Comparison of ENCODE assay signal across 34 cellular contexts in the genomic region with DNA sequence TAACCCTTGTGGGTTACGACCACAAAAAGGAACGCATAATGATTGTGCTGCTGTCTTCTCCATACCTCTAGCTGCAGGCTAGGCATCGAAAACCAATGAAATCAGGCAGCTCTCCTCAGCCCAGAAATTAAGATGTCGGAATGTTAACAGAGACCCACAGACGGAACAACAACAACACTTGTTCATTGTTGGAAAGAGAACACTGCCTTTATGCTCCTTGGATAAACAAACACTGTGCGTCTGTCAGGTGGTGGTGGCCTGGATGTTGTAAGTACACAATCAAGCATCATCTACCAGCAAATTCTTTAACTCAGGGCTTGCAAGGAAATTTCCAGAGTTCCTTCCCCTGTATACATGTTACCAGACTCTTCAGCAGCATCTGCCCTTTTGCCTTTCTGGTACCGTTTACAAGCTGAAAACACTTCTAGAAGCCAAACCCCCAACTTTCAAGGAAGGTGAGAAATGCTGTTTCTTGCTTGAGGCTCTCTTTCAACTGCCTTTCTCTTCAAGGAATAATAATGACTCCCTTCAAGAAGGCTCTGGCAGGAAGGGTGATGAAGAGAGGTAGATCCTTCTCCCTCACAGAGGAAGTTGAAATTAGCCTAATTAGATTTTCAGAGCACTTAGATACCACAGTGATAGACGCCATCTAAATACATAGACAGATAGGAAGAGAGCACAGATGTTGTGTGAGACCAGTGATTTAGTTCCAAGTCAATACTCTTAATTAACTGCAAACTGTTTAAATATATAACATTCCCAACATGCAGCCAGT.
DNase-seq lines count a peak whose midpoint lies in the region; ATAC-seq, FAIRE-seq and TF ChIP-seq lines count a peak whose summit lies in the region.
"Had no signal": no experiment of that assay in that cellular context is flagged by ENCODE, and none has a peak within 500 bp of the region (broad histone marks: within the 10 kb centered on the region; RNA-seq: fewer than 3 reads in every experiment).

No MANE protein-coding gene starts in this region.

- H3K27ac ChIP-seq in HUES48 (ENCODE audit: low read depth, low read length) (peak overlapping the region; percentile 23), neuronal stem cell (replicated peaks; ENCODE audit: low read length) (no peak overlapping the region)
- no peak overlapping the region for H3K27ac ChIP-seq in naive thymus-derived CD4-positive, alpha-beta T cell (ENCODE audit: low read depth, low read length)
- H3K27ac ChIP-seq: colonic mucosa, KMS-11, right lobe of liver, spleen, tibial artery had no signal

- TF ChIP-seq CTCF in WTC11 (IDR thresholded peaks at IDR 0.05): no peak

- H3K4me3 Mint-ChIP-seq in WTC11: no peak overlapping the region
- no peak overlapping the region for H3K4me3 Mint-ChIP-seq in naive thymus-derived CD4-positive, alpha-beta T cell
- H3K4me3 Mint-ChIP-seq: activated naive CD8-positive, alpha-beta T cell treated with anti-CD3 and anti-CD28 coated beads for 36 hours; activated T-cell treated with anti-CD3 and anti-CD28 coated beads, Interleukin-2, amount 50 U/mL, for 24 hours; CD8-positive, alpha-beta T cell; H9; stimulated activated naive CD8-positive, alpha-beta T cell treated with anti-CD3 and anti-CD28 coated beads, Interleukin-15, Interleukin-2, amounts not matched to agents 100 ng/mL and 50 ng/mL, for 24 hours; T-helper 1 cell treated with Interleukin-12 subunit alpha and Interleukin-12 subunit beta and Interleukin-4 antibody, amounts not matched to agents 30 μg/mL and 1 μg/mL, for 36 hours had no signal

- WGBS in neuronal stem cell (ENCODE audit: extremely low coverage in 2 of 2, insufficient read length in 2 of 2, insufficient replicate concordance in 1 of 2), 2 donors: no CpG with 5 or more reads among the region's 8 CpGs

- 0 out of 2 replicates have a peak overlapping the region, but pooled peaks have one; percentile 3 for H3K27ac Mint-ChIP-seq in WTC11
- no peak overlapping the region for H3K27ac Mint-ChIP-seq in naive thymus-derived CD4-positive, alpha-beta T cell
- H3K27ac Mint-ChIP-seq: activated naive CD8-positive, alpha-beta T cell treated with anti-CD3 and anti-CD28 coated beads for 36 hours; activated T-cell treated with anti-CD3 and anti-CD28 coated beads, Interleukin-2, amount 50 U/mL, for 24 hours; CD8-positive, alpha-beta T cell; H9; stimulated activated naive CD8-positive, alpha-beta T cell treated with anti-CD3 and anti-CD28 coated beads, Interleukin-15, Interleukin-2, amounts not matched to agents 100 ng/mL and 50 ng/mL, for 24 hours; T-helper 1 cell treated with Interleukin-12 subunit alpha and Interleukin-12 subunit beta and Interleukin-4 antibody, amounts not matched to agents 30 μg/mL and 1 μg/mL, for 36 hours had no signal

- H3K9me3 ChIP-seq in HUES48 (ENCODE audit: control insufficient read depth, insufficient read depth, low read length) (no peaks in the 10 kb centered on the region), neuronal stem cell (replicated peaks in 1 of 2; ENCODE audit: control insufficient read depth in 2 of 2, insufficient read depth in 1 of 2, low read depth in 1 of 2, low read length in 2 of 2) (peaks cover 0 to 6% of the 10 kb centered on the region in 2 donors)
- no peaks in the 10 kb centered on the region for H3K9me3 ChIP-seq in naive thymus-derived CD4-positive, alpha-beta T cell (ENCODE audit: control insufficient read depth in 2 of 3, low read length in 3 of 3)
- H3K9me3 ChIP-seq: BE2C, colonic mucosa, MG63, right lobe of liver, SK-N-SH, tibial artery had no signal

- no peak overlapping the region for H2AK5ac ChIP-seq in neuronal stem cell (ENCODE audit: low read depth, low read length)

- H2BK15ac ChIP-seq in neuronal stem cell (ENCODE audit: low read length): no peak overlapping the region

- H3K4ac ChIP-seq in neuronal stem cell (ENCODE audit: low read length): no peak overlapping the region

- H3K9me3 Mint-ChIP-seq in WTC11: no peaks in the 10 kb centered on the region
- H3K9me3 Mint-ChIP-seq in naive thymus-derived CD4-positive, alpha-beta T cell: peaks cover 0 to 16% (median 2%) of the 10 kb centered on the region in 11 donors
- H3K9me3 Mint-ChIP-seq: T-helper 1 cell treated with Interleukin-12 subunit alpha and Interleukin-12 subunit beta and Interleukin-4 antibody, amounts not matched to agents 30 μg/mL and 1 μg/mL, for 36 hours had no signal

- H3K4me3 ChIP-seq in HUES48 (ENCODE audit: low read depth, low read length) (no peak overlapping the region), neuronal stem cell (ENCODE audit: low read length in 2 of 2) (no peak overlapping the region)
- H3K4me3 ChIP-seq in naive thymus-derived CD4-positive, alpha-beta T cell (ENCODE audit: low read length): no peak overlapping the region
- H3K4me3 ChIP-seq: colonic mucosa, lung, MG63, right lobe of liver, spleen, tibial artery had no signal

- CTCF ChIA-PET in WTC11 (lab: Charles Lee): interaction anchor here (0.7 kb wide), 1 partner anchor 15 kb away, joined by 4 read pairs; no protein-coding TSS in a partner anchor
- CTCF ChIA-PET in naive thymus-derived CD4-positive, alpha-beta T cell (lab: Charles Lee): no interaction called here

- H3K23ac ChIP-seq in neuronal stem cell (ENCODE audit: low read depth, low read length, poor library complexity): no peak overlapping the region

- H3K27me3 Mint-ChIP-seq in WTC11 (ENCODE audit: low read depth): no peaks in the 10 kb centered on the region
- peaks cover 0 to 12% (median 7%) of the 10 kb centered on the region in 5 donors for H3K27me3 Mint-ChIP-seq in naive thymus-derived CD4-positive, alpha-beta T cell
- H3K27me3 Mint-ChIP-seq: activated T-cell treated with anti-CD3 and anti-CD28 coated beads, Interleukin-2, amount 50 U/mL, for 24 hours; stimulated activated naive CD8-positive, alpha-beta T cell treated with anti-CD3 and anti-CD28 coated beads, Interleukin-15, Interleukin-2, amounts not matched to agents 100 ng/mL and 50 ng/mL, for 24 hours had no signal

- FAIRE-seq in GM19239 (lab: Jason Lieb, UNC): no peak

- H4K8ac ChIP-seq in neuronal stem cell (ENCODE audit: low read depth, low read length): no peak overlapping the region

- no peak for ATAC-seq in WTC11
- no peak for ATAC-seq in naive thymus-derived CD4-positive, alpha-beta T cell
- ATAC-seq: CD8-positive, alpha-beta T cell; right lobe of liver had no signal

- H3K4me1 Mint-ChIP-seq in WTC11: peaks cover 5% of the 10 kb centered on the region; the same call in 1 of the 2 replicates
- no peaks in the 10 kb centered on the region for H3K4me1 Mint-ChIP-seq in naive thymus-derived CD4-positive, alpha-beta T cell
- H3K4me1 Mint-ChIP-seq: activated naive CD8-positive, alpha-beta T cell treated with anti-CD3 and anti-CD28 coated beads for 36 hours; H9 had no signal

- H3K9ac ChIP-seq in HUES48 (ENCODE audit: low read depth, low read length): no peak overlapping the region
- no peak overlapping the region for H3K9ac ChIP-seq in neuronal stem cell (ENCODE audit: low read depth, low read length, poor library complexity)
- H3K9ac ChIP-seq: KMS-11, SK-N-SH had no signal

- peak overlapping the region; percentile 33 for H2AFZ ChIP-seq in neuronal stem cell (ENCODE audit: low read length)

- no peak overlapping the region for H3K14ac ChIP-seq in neuronal stem cell (ENCODE audit: low read length)

- no peaks in the 10 kb centered on the region for H3K36me3 Mint-ChIP-seq in WTC11
- H3K36me3 Mint-ChIP-seq in naive thymus-derived CD4-positive, alpha-beta T cell: no peaks in the 10 kb centered on the region
- H3K36me3 Mint-ChIP-seq: activated naive CD8-positive, alpha-beta T cell treated with anti-CD3 and anti-CD28 coated beads for 36 hours; CD8-positive, alpha-beta T cell had no signal

- H4K91ac ChIP-seq in neuronal stem cell (ENCODE audit: low read depth, low read length, poor library complexity): no peak overlapping the region

- POLR2A ChIA-PET in WTC11 (lab: Charles Lee): no interaction called here
- POLR2A ChIA-PET in naive thymus-derived CD4-positive, alpha-beta T cell (lab: Charles Lee): interaction anchor here (0.6 kb wide), 1 partner anchor 1629 kb away, joined by 3 read pairs; no protein-coding TSS in a partner anchor

- H3K4me1 ChIP-seq in HUES48 (ENCODE audit: control insufficient read depth, insufficient read depth, low read length) (no peaks in the 10 kb centered on the region), neuronal stem cell (ENCODE audit: control insufficient read depth in 2 of 2, insufficient read depth in 1 of 2, low read depth in 1 of 2, low read length in 2 of 2) (peaks cover 7 to 8% of the 10 kb centered on the region in 2 donors)
- H3K4me1 ChIP-seq in naive thymus-derived CD4-positive, alpha-beta T cell (ENCODE audit: control insufficient read depth in 2 of 2, insufficient read depth in 2 of 2, low read length in 2 of 2): no peaks in the 10 kb centered on the region
- H3K4me1 ChIP-seq: BE2C, colonic mucosa, right lobe of liver, spleen, tibial artery had no signal

- DNase-seq in WTC11 (ENCODE audit: low spot score): no peak
- peak; percentile 67 for DNase-seq in globus pallidus (ENCODE audit: low spot score)
- no peak for DNase-seq in neuronal stem cell (ENCODE audit: low spot score)
- no peak for DNase-seq in NCI-H446 (lab: John Stamatoyannopoulos, UW)
- DNase-seq in NCI-H345 (lab: John Stamatoyannopoulos, UW): no peak
- DNase-seq in GM19239 (ENCODE audit: insufficient read length, low spot score): no peak
- no peak for DNase-seq in naive thymus-derived CD4-positive, alpha-beta T cell
- DNase-seq: ACHN; activated gamma-delta T cell; activated naive CD8-positive, alpha-beta T cell treated with anti-CD3 and anti-CD28 coated beads for 36 hours; activated T-cell treated with anti-CD3 and anti-CD28 coated beads, Interleukin-2, amount 50 U/mL, for 24 hours; aorta; BE2C; CD8-positive, alpha-beta T cell; colonic mucosa; effector memory CD4-positive, alpha-beta T cell; erythroblast; foreskin fibroblast; H9; MG63; NCI-H1105 treated with DMSO at 0.1 percent for 48 hours; NCI-H2029; NCI-H748 treated with DMSO at 0.1 percent for 48 hours; posterior cingulate gyrus; right lobe of liver; SK-N-SH; spleen; stimulated activated CD4-positive, alpha-beta T cell treated with anti-CD3 and anti-CD28 coated beads, Interleukin-2, amount 100 ng/mL, for 24 hours; tibial artery had no signal

- no peaks in the 10 kb centered on the region for H3K36me3 ChIP-seq in HUES48 (ENCODE audit: control insufficient read depth, insufficient read depth, low read length)
- H3K36me3 ChIP-seq in neuronal stem cell (replicated peaks in 1 of 2; ENCODE audit: control insufficient read depth in 2 of 2, insufficient read depth in 2 of 2, low read length in 2 of 2): no peaks in the 10 kb centered on the region
- no peaks in the 10 kb centered on the region for H3K36me3 ChIP-seq in naive thymus-derived CD4-positive, alpha-beta T cell (ENCODE audit: control insufficient read depth in 2 of 3, insufficient read depth in 3 of 3, low read length in 3 of 3)
- H3K36me3 ChIP-seq: BE2C, colonic mucosa, MG63, right lobe of liver, spleen, tibial artery had no signal

- H2BK12ac ChIP-seq in neuronal stem cell (ENCODE audit: low read length): no peak overlapping the region

- no peak overlapping the region for H2BK120ac ChIP-seq in neuronal stem cell (ENCODE audit: low read depth, low read length)

- no peak overlapping the region for H2BK5ac ChIP-seq in neuronal stem cell (ENCODE audit: low read length)

- no peaks in the 10 kb centered on the region for H3K79me1 ChIP-seq in neuronal stem cell (ENCODE audit: low read depth, low read length)

- no peak overlapping the region for H3K18ac ChIP-seq in neuronal stem cell (ENCODE audit: low read length)

- intact Hi-C loops in naive thymus-derived CD4-positive, alpha-beta T cell (cut with micrococcal nuclease): no loop called here

- H3K27me3 ChIP-seq in HUES48 (ENCODE audit: control insufficient read depth, insufficient read depth, low read length) (no peaks in the 10 kb centered on the region), neuronal stem cell (ENCODE audit: control insufficient read depth in 3 of 3, insufficient read depth in 3 of 3, low read depth in 1 of 3, low read length in 3 of 3) (no peaks in the 10 kb centered on the region)
- H3K27me3 ChIP-seq in naive thymus-derived CD4-positive, alpha-beta T cell (ENCODE audit: control insufficient read depth in 2 of 2, insufficient read depth in 2 of 2, low read length in 2 of 2): no peaks in the 10 kb centered on the region
- H3K27me3 ChIP-seq: BE2C, colonic mucosa, MG63, right lobe of liver, spleen had no signal

- no peak overlapping the region for H3K4me2 ChIP-seq in neuronal stem cell (ENCODE audit: insufficient read depth, low read length, poor library complexity, severe bottlenecking)
- H3K4me2 ChIP-seq: KMS-11, SK-N-SH had no signal
